8 cellular contexts compared by ENCODE assay signal in genomic region chr1:1692324-1692713, GRCh38. TPM values are rescaled to one million over a fixed set of nuclear protein-coding genes. Genes with fewer than 3 reads are reported as not detected.
DNase-seq lines count a peak whose midpoint lies in the region; ATAC-seq and TF ChIP-seq lines count a peak whose summit lies in the region.
"Not testable (repeated sequence)": the region's sequence is repeated elsewhere in the genome, so short reads cannot be mapped to it uniquely, and the experiment has no call there.

No MANE protein-coding gene starts in this region.

- not testable (repeated sequence) for H3K27me3 Mint-ChIP-seq in stimulated activated naive CD8-positive, alpha-beta T cell treated with anti-CD3 and anti-CD28 coated beads, Interleukin-15, amount 100 ng/mL, for 72 hours

- ATAC-seq in HG02943 (IDR thresholded peaks at IDR 0.05; ENCODE audit: low read depth, unreplicated experiment): peak; percentile 47
- ATAC-seq in omental fat pad (ENCODE audit: low FRiP score): peak; percentile 49
- peak; percentile 68 for ATAC-seq in stimulated activated naive CD8-positive, alpha-beta T cell treated with anti-CD3 and anti-CD28 coated beads, Interleukin-15, amount 100 ng/mL, for 72 hours

- not testable (repeated sequence) for H3K9me3 Mint-ChIP-seq in stimulated activated naive CD8-positive, alpha-beta T cell treated with anti-CD3 and anti-CD28 coated beads, Interleukin-15, amount 100 ng/mL, for 72 hours

- peak overlapping the region; percentile 61 to 82 for H3K4me3 Mint-ChIP-seq in stimulated activated naive CD8-positive, alpha-beta T cell treated with anti-CD3 and anti-CD28 coated beads, Interleukin-15, amount 100 ng/mL, for 72 hours

- DNase-seq in G401 (ENCODE audit: low spot score): peak; percentile 74
- peak; percentile 73 to 88 for DNase-seq in NCI-H187 (lab: John Stamatoyannopoulos, UW)
- peak; percentile 75 for DNase-seq in T-helper 9 cell
- DNase-seq in amniotic epithelial cell (ENCODE audit: low read depth): peak; percentile 74
- DNase-seq in cardiac septum (ENCODE audit: low spot score): peak; percentile 88
- DNase-seq in omental fat pad (ENCODE audit: low spot score): not testable (repeated sequence)
- peak in 1 of 2 donors; percentile 83 for DNase-seq in stimulated activated naive CD8-positive, alpha-beta T cell treated with anti-CD3 and anti-CD28 coated beads, Interleukin-15, amount 100 ng/mL, for 72 hours

- peak overlapping the region in 1 of 2 donors; percentile 99 for H3K27ac Mint-ChIP-seq in stimulated activated naive CD8-positive, alpha-beta T cell treated with anti-CD3 and anti-CD28 coated beads, Interleukin-15, amount 100 ng/mL, for 72 hours

- intact Hi-C loops in cardiac septum (cut with DNase I): not testable (repeated sequence)

- not testable (repeated sequence) for TF ChIP-seq CTCF in omental fat pad (IDR thresholded peaks at IDR 0.05)

- H3K4me1 Mint-ChIP-seq in stimulated activated naive CD8-positive, alpha-beta T cell treated with anti-CD3 and anti-CD28 coated beads, Interleukin-15, amount 100 ng/mL, for 72 hours: peaks cover 15% of the 10 kb centered on the region

- in situ Hi-C loops in G401 (cut with HindIII; ENCODE audit: low sequenced_read_pairs): not testable (repeated sequence)

RNA-seq across cellular contexts. Expression of gene SLC35E2B, which starts 0.3 kb away (rescaled TPM):
- total RNA-seq in G401 (2014; rRNA removed; shearing (Covaris generic)): 17.8 and 25.2 TPM in 2 replicates
- total RNA-seq in cardiac septum: 19.1 TPM
- total RNA-seq in omental fat pad: 10 to 100 TPM; 22.1 to 52.9 (median 36.0) TPM

RNA-seq across cellular contexts. Expression of gene CDK11A, which starts 31.8 kb away (rescaled TPM):
- 8.6 and 11.7 TPM in 2 replicates for total RNA-seq in G401 (2014; rRNA removed; shearing (Covaris generic))
- 25.8 TPM for total RNA-seq in cardiac septum
- total RNA-seq in omental fat pad: 10 to 100 TPM; 25.0 to 77.7 (median 39.0) TPM

RNA-seq across cellular contexts. Expression of gene CDK11B, which starts 33.5 kb away (rescaled TPM):
- 7.5 and 12.9 TPM in 2 replicates for total RNA-seq in G401 (2014; rRNA removed; shearing (Covaris generic))
- total RNA-seq in cardiac septum (30.4 TPM), omental fat pad (10 to 100 TPM; 16.3 to 25.3 (median 19.2) TPM)
